ENCODE assay signal across 22 cellular contexts in genomic region chr7:130379019-130379418, GRCh38. TPM values are rescaled to one million over a fixed set of nuclear protein-coding genes. Genes with fewer than 3 reads are reported as not detected.
"Had no signal": no experiment of that assay in that cellular context is flagged by ENCODE, and none has a peak within 500 bp of the region (broad histone marks: within the 10 kb centered on the region; RNA-seq: fewer than 3 reads in every experiment).

No MANE protein-coding gene starts in this region.

- H3K4me3 ChIP-seq: gastrocnemius medialis, heart left ventricle, psoas muscle, skin epidermis, tibial nerve had no signal

- H3K4me3 Mint-ChIP-seq: activated CD4-positive, alpha-beta memory T cell treated with anti-CD3 and anti-CD28 coated beads for 36 hours; activated naive CD4-positive, alpha-beta T cell treated with anti-CD3 and anti-CD28 coated beads for 36 hours; activated T-helper 17 cell treated with anti-CD3 and anti-CD28 coated beads, Interleukin-2, amount 50 U/mL, for 72 hours; memory B cell; naive thymus-derived CD4-positive, alpha-beta T cell; T-helper 2 cell treated with Interferon-gamma antibody and Interleukin-4, amounts not matched to agents 5 μg/mL and 100 μg/mL, for 36 hours had no signal

- H3K27ac Mint-ChIP-seq: activated CD4-positive, alpha-beta memory T cell treated with anti-CD3 and anti-CD28 coated beads for 36 hours; activated naive CD4-positive, alpha-beta T cell treated with anti-CD3 and anti-CD28 coated beads for 36 hours; activated T-helper 17 cell treated with anti-CD3 and anti-CD28 coated beads, Interleukin-2, amount 50 U/mL, for 72 hours; memory B cell; T-helper 2 cell treated with Interferon-gamma antibody and Interleukin-4, amounts not matched to agents 5 μg/mL and 100 μg/mL, for 36 hours had no signal

- DNase-seq: activated CD4-positive, alpha-beta memory T cell treated with anti-CD3 and anti-CD28 coated beads for 36 hours; activated CD4-positive, alpha-beta T cell treated with anti-CD3 and anti-CD28 coated beads for 4 hours; activated naive CD4-positive, alpha-beta T cell treated with anti-CD3 and anti-CD28 coated beads for 36 hours; activated T-cell treated with anti-CD3 and anti-CD28 coated beads, Interleukin-2, amount 50 U/mL, for 1 hour; brain microvascular endothelial cell; effector CD4-positive, alpha-beta T cell; gastrocnemius medialis; heart left ventricle; left ventricle myocardium superior; naive thymus-derived CD4-positive, alpha-beta T cell; occipital lobe; psoas muscle; right cardiac atrium; stimulated activated naive CD8-positive, alpha-beta T cell treated with anti-CD3 and anti-CD28 coated beads, Interleukin-15, Interleukin-2, amounts not matched to agents 100 U/mL and 50 U/mL, for 24 hours; substantia nigra had no signal

- H3K9me3 ChIP-seq: gastrocnemius medialis, psoas muscle had no signal

- H3K27me3 ChIP-seq: brain microvascular endothelial cell, gastrocnemius medialis, heart left ventricle, tibial nerve had no signal

- H3K36me3 ChIP-seq: brain microvascular endothelial cell, gastrocnemius medialis, heart left ventricle, tibial nerve had no signal

- H3K27me3 Mint-ChIP-seq: activated CD4-positive, alpha-beta memory T cell treated with anti-CD3 and anti-CD28 coated beads for 36 hours; activated T-helper 17 cell treated with anti-CD3 and anti-CD28 coated beads, Interleukin-2, amount 50 U/mL, for 72 hours; naive thymus-derived CD4-positive, alpha-beta T cell had no signal

- ATAC-seq: activated T-helper 17 cell treated with anti-CD3 and anti-CD28 coated beads, Interleukin-2, amount 50 U/mL, for 72 hours; esophagus mucosa; left ventricle myocardium superior; naive thymus-derived CD4-positive, alpha-beta T cell; stimulated activated naive CD8-positive, alpha-beta T cell treated with anti-CD3 and anti-CD28 coated beads, Interleukin-15, Interleukin-2, amounts not matched to agents 100 U/mL and 50 U/mL, for 24 hours had no signal

- H3K27ac ChIP-seq: brain microvascular endothelial cell, gastrocnemius medialis, heart left ventricle, psoas muscle, skin epidermis had no signal

- H3K4me1 Mint-ChIP-seq: activated T-helper 17 cell treated with anti-CD3 and anti-CD28 coated beads, Interleukin-2, amount 50 U/mL, for 72 hours; memory B cell; naive thymus-derived CD4-positive, alpha-beta T cell had no signal

RNA-seq across cellular contexts. Expression of gene CPA1, which starts 1.3 kb away (rescaled TPM):
- total RNA-seq: activated CD4-positive, alpha-beta memory T cell treated with anti-CD3 and anti-CD28 coated beads for 36 hours; activated naive CD4-positive, alpha-beta T cell treated with anti-CD3 and anti-CD28 coated beads for 36 hours; activated T-helper 17 cell treated with anti-CD3 and anti-CD28 coated beads, Interleukin-2, amount 50 U/mL, for 72 hours; esophagus mucosa; gastrocnemius medialis; kidney epithelial cell; left ventricle myocardium superior; naive thymus-derived CD4-positive, alpha-beta T cell; occipital lobe had no signal
- polyA plus RNA-seq: naive thymus-derived CD4-positive, alpha-beta T cell had no signal

RNA-seq across cellular contexts. Expression of gene CPA5, which starts 34.4 kb away (rescaled TPM):
- total RNA-seq: esophagus mucosa, gastrocnemius medialis, heart left ventricle, kidney epithelial cell, left ventricle myocardium superior, occipital lobe, right cardiac atrium, tibial nerve had no signal
- polyA plus RNA-seq: heart left ventricle, right cardiac atrium had no signal
